11 cellular contexts compared by ENCODE assay signal in genomic region chr16:58024347-58024672, GRCh38. TPM values are rescaled to one million over a fixed set of nuclear protein-coding genes. Genes with fewer than 3 reads are reported as not detected.
DNase-seq lines count a peak whose midpoint lies in the region; ATAC-seq, FAIRE-seq and TF ChIP-seq lines count a peak whose summit lies in the region.
"Had no signal": no experiment of that assay in that cellular context is flagged by ENCODE, and none has a peak within 500 bp of the region (broad histone marks: within the 10 kb centered on the region; RNA-seq: fewer than 3 reads in every experiment).

No MANE protein-coding gene starts in this region.

- peaks cover 23% of the 10 kb centered on the region for H3K4me1 Mint-ChIP-seq in activated T-cell treated with anti-CD3 and anti-CD28 coated beads, Interleukin-2, amount 50 U/mL, for 72 hours (ENCODE audit: low read depth)
- H3K4me1 Mint-ChIP-seq in activated CD8-positive, alpha-beta T cell treated with anti-CD3 and anti-CD28 coated beads, Interleukin-2, amount 10 ng/mL, durations not matched to agents 7 days and 5 days (ENCODE audit: low read depth) = peaks cover 21% of the 10 kb centered on the region

- H3K27me3 Mint-ChIP-seq in activated T-cell treated with anti-CD3 and anti-CD28 coated beads, Interleukin-2, amount 50 U/mL, for 72 hours (ENCODE audit: low read depth) = peaks cover 7% of the 10 kb centered on the region
- peaks cover 14% of the 10 kb centered on the region for H3K27me3 Mint-ChIP-seq in activated CD8-positive, alpha-beta T cell treated with anti-CD3 and anti-CD28 coated beads, Interleukin-2, amount 10 ng/mL, durations not matched to agents 7 days and 5 days (ENCODE audit: low read depth)

- peak overlapping the region; percentile 86 to 89 for H3K4me3 Mint-ChIP-seq in activated T-cell treated with anti-CD3 and anti-CD28 coated beads, Interleukin-2, amount 50 U/mL, for 72 hours
- H3K4me3 Mint-ChIP-seq in activated CD8-positive, alpha-beta T cell treated with anti-CD3 and anti-CD28 coated beads, Interleukin-2, amount 10 ng/mL, durations not matched to agents 7 days and 5 days = peak overlapping the region; percentile 81

- ATAC-seq in activated T-cell treated with anti-CD3 and anti-CD28 coated beads, Interleukin-2, amount 50 U/mL, for 72 hours (replicated peaks in 1 of 2) = no peak
- no peak for ATAC-seq in activated CD8-positive, alpha-beta T cell treated with anti-CD3 and anti-CD28 coated beads, Interleukin-2, amount 10 ng/mL, durations not matched to agents 7 days and 5 days
- ATAC-seq in right lobe of liver = no peak

- H3K27ac ChIP-seq in right lobe of liver = peak overlapping the region in 2 of 3 donors; percentile 55 to 81
- H3K27ac ChIP-seq in testis = peak overlapping the region; percentile 43 to 74

- intact Hi-C loops in right lobe of liver (cut with DNase I) (loop anchor here (5.0 kb wide), 2 partner anchors 93 to 98 kb away; no protein-coding TSS in a partner anchor), testis (cut with DNase I; ENCODE audit: low total_unique reads) (no loop called here)

- H3K27me3 ChIP-seq in right lobe of liver (no peaks in the 10 kb centered on the region), testis (no peaks in the 10 kb centered on the region)

- in situ Hi-C loops in GM13976 (cut with MboI; ENCODE audit: low sequenced_read_pairs, unreplicated experiment) = no loop called here

- H3K9me3 Mint-ChIP-seq in activated T-cell treated with anti-CD3 and anti-CD28 coated beads, Interleukin-2, amount 50 U/mL, for 72 hours = no peaks in the 10 kb centered on the region
- no peaks in the 10 kb centered on the region for H3K9me3 Mint-ChIP-seq in activated CD8-positive, alpha-beta T cell treated with anti-CD3 and anti-CD28 coated beads, Interleukin-2, amount 10 ng/mL, durations not matched to agents 7 days and 5 days (ENCODE audit: insufficient read depth)

- no peak for FAIRE-seq in frontal cortex (lab: Jason Lieb, UNC)

- H3K4me1 ChIP-seq in right lobe of liver (peaks cover 0 to 43% (median 19%) of the 10 kb centered on the region in 4 donors), testis (peaks cover 54% of the 10 kb centered on the region)

- H3K36me3 Mint-ChIP-seq in activated T-cell treated with anti-CD3 and anti-CD28 coated beads, Interleukin-2, amount 50 U/mL, for 72 hours (ENCODE audit: insufficient read depth in 2 of 2) = no peaks in the 10 kb centered on the region
- H3K36me3 Mint-ChIP-seq in activated CD8-positive, alpha-beta T cell treated with anti-CD3 and anti-CD28 coated beads, Interleukin-2, amount 10 ng/mL, durations not matched to agents 7 days and 5 days (ENCODE audit: low read depth) = peaks cover 4% of the 10 kb centered on the region

- 41% methylated on average over 9 of the region's 14 CpGs for WGBS in right lobe of liver (ENCODE audit: insufficient coverage, low coverage, low lambda C conversion rate, missing lambda C conversion rate)
- WGBS in testis, 2 donors = 34 to 42% methylated on average over 13 to 14 of the region's 14 CpGs

- POLR2A ChIA-PET in activated CD8-positive, alpha-beta T cell treated with anti-CD3 and anti-CD28 coated beads, Interleukin-2, amount 10 ng/mL, durations not matched to agents 7 days and 5 days (lab: Charles Lee) = interaction anchor here (1.0 to 1.4 kb wide), 2 partner anchors 24 to 105 kb away, joined by 3 read pairs; partner anchors contain the start of genes CFAP20, USB1 and ZNF319

- H3K9me3 ChIP-seq in right lobe of liver (no peaks in the 10 kb centered on the region), testis (no peaks in the 10 kb centered on the region)

- peak overlapping the region in 2 of 3 donors; percentile 91 to 93 for H3K4me3 ChIP-seq in right lobe of liver
- peak overlapping the region; percentile 70 to 76 for H3K4me3 ChIP-seq in testis

- no peak overlapping the region for H3K27ac Mint-ChIP-seq in activated T-cell treated with anti-CD3 and anti-CD28 coated beads, Interleukin-2, amount 50 U/mL, for 72 hours
- H3K27ac Mint-ChIP-seq in activated CD8-positive, alpha-beta T cell treated with anti-CD3 and anti-CD28 coated beads, Interleukin-2, amount 10 ng/mL, durations not matched to agents 7 days and 5 days = no peak overlapping the region

- no peak for TF ChIP-seq CTCF in right lobe of liver (IDR thresholded peaks at IDR 0.05)
- TF ChIP-seq CTCF in testis (IDR thresholded peaks at IDR 0.05) = no peak
- no peak for TF ChIP-seq CTCF in GM13976 (IDR thresholded peaks at IDR 0.05; ENCODE audit: borderline replicate concordance, control extremely low read depth, extremely low read depth, insufficient read depth, missing control alignments)

- TF ChIP-seq POLR2A in right lobe of liver (IDR thresholded peaks at IDR 0.05) (no peak), testis (IDR thresholded peaks at IDR 0.05) (no peak)

- no peaks in the 10 kb centered on the region for H3K36me3 ChIP-seq in right lobe of liver
- H3K36me3 ChIP-seq in testis (ENCODE audit: low read depth, missing control alignments) = no peaks in the 10 kb centered on the region

- CTCF ChIA-PET in activated CD8-positive, alpha-beta T cell treated with anti-CD3 and anti-CD28 coated beads, Interleukin-2, amount 10 ng/mL, durations not matched to agents 7 days and 5 days (lab: Charles Lee) = interaction anchor here (0.6 to 2.5 kb wide), 8 partner anchors 9 to 392 kb away, joined by 3 to 14 read pairs (median 4); no protein-coding TSS in a partner anchor

- DNase-seq in activated T-cell treated with anti-CD3 and anti-CD28 coated beads, Interleukin-2, amount 50 U/mL, for 72 hours = no peak
- DNase-seq in activated T-cell treated with anti-CD3 and anti-CD28 coated beads for 4 hours = no peak
- DNase-seq in activated CD8-positive, alpha-beta T cell treated with anti-CD3 and anti-CD28 coated beads, Interleukin-2, amount 10 ng/mL, durations not matched to agents 7 days and 5 days = no peak
- no peak for DNase-seq in right lobe of liver
- no peak for DNase-seq in testis
- DNase-seq in SKM-1 (lab: John Stamatoyannopoulos, UW; ENCODE audit: unreplicated experiment) = no peak
- DNase-seq in frontal cortex (ENCODE audit: low spot score in 2 of 2) = no peak
- DNase-seq in GM13976 (ENCODE audit: low spot score) = no peak
- DNase-seq: anterior cingulate cortex had no signal

RNA-seq across cellular contexts. Expression of gene MMP15, which starts 1.2 kb away (rescaled TPM):
- total RNA-seq in activated T-cell treated with anti-CD3 and anti-CD28 coated beads, Interleukin-2, amount 50 U/mL, for 72 hours = under 1 TPM; 0.76 to 0.84 TPM
- total RNA-seq in activated CD8-positive, alpha-beta T cell treated with anti-CD3 and anti-CD28 coated beads, Interleukin-2, amount 10 ng/mL, durations not matched to agents 7 days and 5 days = under 1 TPM; 0.50 to 0.61 TPM
- total RNA-seq in right lobe of liver (10 to 100 TPM; 22.3 to 76.0 (median 35.2) TPM), testis (100 to 1,000 TPM; 194 to 300 TPM), frontal cortex (12.2 TPM)
- polyA plus RNA-seq in testis (ENCODE audit: insufficient read depth, low read depth, low replicate concordance) = 80.6 TPM

RNA-seq across cellular contexts. Expression of gene USB1, which starts 23.1 kb away (rescaled TPM):
- 10 to 100 TPM; 38.9 to 45.0 TPM for total RNA-seq in activated T-cell treated with anti-CD3 and anti-CD28 coated beads, Interleukin-2, amount 50 U/mL, for 72 hours
- total RNA-seq in activated CD8-positive, alpha-beta T cell treated with anti-CD3 and anti-CD28 coated beads, Interleukin-2, amount 10 ng/mL, durations not matched to agents 7 days and 5 days = 10 to 100 TPM; 67.0 to 68.6 TPM
- total RNA-seq in right lobe of liver (10 to 100 TPM; 20.6 to 63.3 (median 25.9) TPM), testis (10 to 100 TPM; 62.4 to 63.7 TPM), frontal cortex (3.7 TPM)
- polyA plus RNA-seq in testis (ENCODE audit: insufficient read depth, low read depth, low replicate concordance) = 39.7 TPM

RNA-seq across cellular contexts. Expression of gene ZNF319, which starts 23.8 kb away (rescaled TPM):
- 10 to 100 TPM; 12.0 to 12.7 TPM for total RNA-seq in activated T-cell treated with anti-CD3 and anti-CD28 coated beads, Interleukin-2, amount 50 U/mL, for 72 hours
- total RNA-seq in activated CD8-positive, alpha-beta T cell treated with anti-CD3 and anti-CD28 coated beads, Interleukin-2, amount 10 ng/mL, durations not matched to agents 7 days and 5 days = 10 to 100 TPM; 16.6 to 17.0 TPM
- total RNA-seq in right lobe of liver = 1 to 10 TPM; 2.5 to 4.9 (median 3.4) TPM
- total RNA-seq in testis = 10 to 100 TPM; 11.2 to 12.1 TPM
- 10.4 TPM for polyA plus RNA-seq in testis (ENCODE audit: insufficient read depth, low read depth, low replicate concordance)
- 4.9 TPM for total RNA-seq in frontal cortex

RNA-seq across cellular contexts. Expression of gene CNGB1, which starts 53.4 kb away (rescaled TPM):
- not detected for total RNA-seq in activated T-cell treated with anti-CD3 and anti-CD28 coated beads, Interleukin-2, amount 50 U/mL, for 72 hours
- total RNA-seq in activated CD8-positive, alpha-beta T cell treated with anti-CD3 and anti-CD28 coated beads, Interleukin-2, amount 10 ng/mL, durations not matched to agents 7 days and 5 days = not detected
- total RNA-seq in right lobe of liver (not detected), testis (1 to 10 TPM in 1 of 2 donors, under 1 TPM in 1; 0.87 to 1.2 TPM), frontal cortex (1.2 TPM)
- polyA plus RNA-seq in testis (ENCODE audit: insufficient read depth, low read depth, low replicate concordance) = 0.76 TPM
- total RNA-seq: glomerular endothelial cell; T-helper 1 cell treated with Interleukin-12 subunit alpha and Interleukin-12 subunit beta and Interleukin-4 antibody, amounts not matched to agents 30 ng/mL and 1 ng/mL, for 36 hours had no signal
